29 cellular contexts compared by ENCODE assay signal in genomic region chr12:88729196-88729595, GRCh38.
"Had no signal": no experiment of that assay in that cellular context is flagged by ENCODE, and none has a peak within 500 bp of the region (broad histone marks: within the 10 kb centered on the region; RNA-seq: fewer than 3 reads in every experiment).

No MANE protein-coding gene starts in this region.

- H3K4me2 ChIP-seq: PC-9 had no signal

- ATAC-seq: Panc1, Right ventricle myocardium inferior, SK-N-SH treated with all-trans-retinoic acid at 6 μM for 48 hours, T-cell had no signal

- H3K27ac ChIP-seq: PC-9, RWPE1, SJCRH30, SK-N-MC had no signal

- H3K27me3 ChIP-seq: MG63, SJCRH30 had no signal

- H3K4me3 ChIP-seq: MG63, PC-9, SJCRH30, SK-N-MC had no signal

- H3K27ac Mint-ChIP-seq: T-cell had no signal

- H3K9me3 Mint-ChIP-seq: T-cell had no signal

- H2AFZ ChIP-seq: PC-9 had no signal

- H3K4me1 Mint-ChIP-seq: T-cell had no signal

- H3K4me1 ChIP-seq: SJCRH30 had no signal

- H3K27me3 Mint-ChIP-seq: T-cell had no signal

- H3K9me3 ChIP-seq: MG63, SJCRH30 had no signal

- H3K36me3 Mint-ChIP-seq: T-cell had no signal

- H3K4me3 Mint-ChIP-seq: T-cell had no signal

- DNase-seq: Kasumi-1, MG63, NCI-H1092, NCI-H1105, NCI-H1417 treated with DMSO at 0.1 percent for 48 hours, NCI-H1436 treated with DMSO at 0.1 percent for 48 hours, NCI-H1694 treated with DMSO at 0.1 percent for 48 hours, NCI-H187 treated with DMSO at 0.1 percent for 48 hours, NCI-H2029, NCI-H2081, NCI-H2171 treated with DMSO at 0.1 percent for 48 hours, NCI-H2227 treated with DMSO at 0.1 percent for 48 hours, NCI-H345, NCI-H446, NCI-H510A treated with DMSO at 0.1 percent for 48 hours, NCI-H524 treated with DMSO at 0.1 percent for 48 hours, NCI-H526 treated with DMSO at 0.1 percent for 48 hours, NCI-H748 treated with DMSO at 0.1 percent for 48 hours, NCI-H82, PC-9, SHP77, SIG-M5, SJCRH30, T-cell had no signal

- H3K36me3 ChIP-seq: MG63, SJCRH30 had no signal
